In the genomic region with DNA sequence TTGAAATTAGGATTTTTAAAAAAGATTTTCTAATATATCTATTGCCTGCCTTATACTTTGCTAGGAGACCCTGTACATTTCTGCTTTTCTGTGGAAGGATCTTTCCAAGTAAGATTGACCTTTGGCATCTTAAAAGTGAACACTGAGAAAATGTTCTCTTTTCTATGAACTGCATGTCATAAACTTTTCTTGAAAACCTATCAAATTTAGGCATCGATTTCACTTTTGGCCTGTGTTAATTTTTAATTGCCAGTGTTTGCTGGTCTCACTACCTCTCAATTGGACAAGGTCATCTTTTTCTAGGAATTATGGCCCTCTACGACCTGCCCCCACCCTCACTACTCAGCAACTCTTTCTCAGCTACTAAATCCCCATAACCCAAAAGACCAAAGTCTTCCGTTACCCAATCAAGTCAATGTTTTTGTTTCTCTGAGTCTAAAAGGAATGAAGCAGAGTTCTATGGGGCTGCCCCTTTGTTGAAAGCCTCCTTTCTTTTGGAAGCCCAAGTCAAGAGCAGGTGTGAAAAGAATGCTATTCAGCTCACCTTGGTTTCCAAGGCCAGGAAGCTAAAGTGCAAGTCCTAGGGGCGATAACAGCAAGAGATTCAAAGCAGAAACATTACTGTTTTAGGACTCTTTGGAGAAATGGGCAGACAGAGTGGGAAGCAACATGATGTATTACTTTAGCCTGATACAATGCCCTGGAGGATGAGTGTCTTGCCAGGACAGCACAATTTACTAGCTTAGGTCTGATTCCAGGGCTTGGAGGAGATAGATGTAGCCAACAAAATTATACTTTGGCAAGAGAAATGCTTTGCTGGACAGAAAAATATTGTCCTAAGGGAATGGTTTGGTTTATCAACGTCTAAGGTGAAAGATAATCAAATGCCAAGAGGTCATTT, we compare ENCODE assay signal across 20 cellular contexts. TPM values are rescaled to one million over a fixed set of nuclear protein-coding genes. Genes with fewer than 3 reads are reported as not detected.
DNase-seq lines count a peak whose midpoint lies in the region; ATAC-seq, FAIRE-seq and TF ChIP-seq lines count a peak whose summit lies in the region.
"Had no signal": no experiment of that assay in that cellular context is flagged by ENCODE, and none has a peak within 500 bp of the region (broad histone marks: within the 10 kb centered on the region; RNA-seq: fewer than 3 reads in every experiment).

No MANE protein-coding gene starts in this region.

- H3K27me3 ChIP-seq in K562 (ENCODE audit: control insufficient read depth in 2 of 2, insufficient read depth in 2 of 2, low read length in 2 of 2) (no peaks in the 10 kb centered on the region), skeletal muscle tissue (ENCODE audit: control insufficient read depth in 3 of 3, insufficient read depth in 3 of 3, low read length in 3 of 3) (no peaks in the 10 kb centered on the region), endodermal cell (ENCODE audit: control insufficient read depth, insufficient read depth, low read length, poor library complexity, severe bottlenecking) (no peaks in the 10 kb centered on the region)
- H3K27me3 ChIP-seq: BLaER1 had no signal

- no peaks in the 10 kb centered on the region for H4K20me1 ChIP-seq in K562 (replicated peaks; ENCODE audit: control insufficient read depth, insufficient read depth, low read length)
- H4K20me1 ChIP-seq: BLaER1 had no signal

- H3K4me1 Mint-ChIP-seq in endodermal cell, result no peaks in the 10 kb centered on the region
- H3K4me1 Mint-ChIP-seq: CD4-positive, alpha-beta memory T cell had no signal

- no peak for TF ChIP-seq RAD21 in K562 (CRISPR knock-in tag; conservative IDR thresholded peaks at IDR 0.05 in 1 of 2, IDR thresholded peaks at IDR 0.05 in 1 of 2)

- FAIRE-seq in GM12891 (lab: Jason Lieb, UNC), result peak; percentile 5
- no peak for FAIRE-seq in K562 (lab: Jason Lieb, UNC)
- FAIRE-seq: A204.1 had no signal

- TF ChIP-seq EP300 in K562 (IDR thresholded peaks at IDR 0.05; ENCODE audit: low read length), result no peak; the same call in 1 of the 2 replicates

- H3K36me3 Mint-ChIP-seq in endodermal cell (ENCODE audit: low read depth), result no peaks in the 10 kb centered on the region
- H3K36me3 Mint-ChIP-seq: CD4-positive, alpha-beta memory T cell had no signal

- ATAC-seq in K562 (no peak), left lobe of liver (peak; percentile 81), esophagus mucosa (no peak)

- H3K27ac ChIP-seq in K562 (ENCODE audit: extremely low read depth, low read depth, low read length) (peak overlapping the region; percentile 70; the same call in 2 of the 3 replicates), skeletal muscle tissue (ENCODE audit: low read depth, low read length) (peak overlapping the region; percentile 29), endodermal cell (ENCODE audit: low read depth, low read length) (no peak overlapping the region)
- H3K27ac ChIP-seq: BLaER1 had no signal

- TF ChIP-seq POLR2A in GM12891 (IDR thresholded peaks at IDR 0.05; ENCODE audit: low read depth, low read length) (no peak), K562 (conservative IDR thresholded peaks at IDR 0.05) (no peak)

- CTCF ChIA-PET in K562 (lab: Yijun Ruan, JAX; ENCODE audit: low intra/inter-chr PET ratio), result interaction anchor here (1.1 kb wide), 1 partner anchor 9 kb away, joined by 3 read pairs; no protein-coding TSS in a partner anchor

- H3K27ac Mint-ChIP-seq in endodermal cell, result no peak overlapping the region
- H3K27ac Mint-ChIP-seq: CD4-positive, alpha-beta memory T cell had no signal

- POLR2A ChIA-PET in K562 (lab: Yijun Ruan, JAX), result no interaction called here

- no TSS peak for BruUV-seq in K562 (replicated peaks; lab: Mats Ljungman, UMichigan)

- DNase-seq in GM12891 (ENCODE audit: insufficient read length, low spot score) (no peak), K562 (ENCODE audit: extremely low read depth in 1 of 4, low spot score in 3 of 4) (peak in 1 of 4 experiments; percentile 32), left lobe of liver (ENCODE audit: low spot score) (peak; percentile 65), endodermal cell (no peak)
- no peak for DNase-seq in activated CD4-positive, alpha-beta T cell treated with anti-CD3 and anti-CD28 coated beads for 4 hours
- DNase-seq: CD4-positive, alpha-beta memory T cell; DMS153; GDM1; GM23248; HCEC 1CT; KG1; MV-4-11; NCI-H1694 treated with DMSO at 0.1 percent for 48 hours; NCI-H524; NCI-H82 had no signal

- no peaks in the 10 kb centered on the region for H3K9me1 ChIP-seq in K562 (ENCODE audit: control insufficient read depth, insufficient read depth, low read length)

- WGBS in K562 (ENCODE audit: insufficient coverage, low coverage, missing lambda C conversion rate), result 7% methylated on average over 5 of the region's 5 CpGs
- WGBS in endodermal cell (ENCODE audit: insufficient coverage in 1 of 2, insufficient read length in 1 of 2), 2 experiments, result 90% methylated on average over 2 to 5 of the region's 5 CpGs

- peak overlapping the region; percentile 44 for H2AFZ ChIP-seq in K562 (ENCODE audit: low read depth, low read length)
- H2AFZ ChIP-seq: GM23248 had no signal

- H3K9me3 ChIP-seq in K562 (replicated peaks; ENCODE audit: control insufficient read depth, insufficient read depth, low read depth, low read length), result no peaks in the 10 kb centered on the region
- H3K9me3 ChIP-seq in skeletal muscle tissue (ENCODE audit: control insufficient read depth in 3 of 3, low read length in 3 of 3), result no peaks in the 10 kb centered on the region
- H3K9me3 ChIP-seq in endodermal cell (ENCODE audit: control insufficient read depth, low read length), result no peaks in the 10 kb centered on the region
- H3K9me3 ChIP-seq: BLaER1 had no signal

- H3K4me2 ChIP-seq in K562 (ENCODE audit: insufficient read depth, low read length), result no peak overlapping the region
- H3K4me2 ChIP-seq: BLaER1 had no signal

- H3K4me1 ChIP-seq in K562 (replicated peaks in 1 of 2; ENCODE audit: control insufficient read depth in 2 of 2, insufficient read depth in 2 of 2, low read length in 2 of 2), result peaks cover 10 to 63% of the 10 kb centered on the region in 2 experiments
- peaks cover 26 to 34% (median 31%) of the 10 kb centered on the region in 3 donors for H3K4me1 ChIP-seq in skeletal muscle tissue (ENCODE audit: control insufficient read depth in 3 of 3, insufficient read depth in 3 of 3, low read length in 3 of 3)
- no peaks in the 10 kb centered on the region for H3K4me1 ChIP-seq in endodermal cell (ENCODE audit: control insufficient read depth, insufficient read depth, low read length)
- H3K4me1 ChIP-seq: BLaER1 had no signal

- intact Hi-C loops in K562 (cut with micrococcal nuclease), result loop anchor here (5.0 kb wide), 1 partner anchor 108 kb away; no protein-coding TSS in a partner anchor

- H3K9me3 Mint-ChIP-seq in endodermal cell, result no peaks in the 10 kb centered on the region

- H3K79me2 ChIP-seq in K562 (ENCODE audit: control insufficient read depth, insufficient read depth, low read length), result 0 out of 3 replicates have a peak, but pooled peaks cover 3% of the 10 kb centered on the region

- no peak overlapping the region for H3K4me3 Mint-ChIP-seq in endodermal cell
- H3K4me3 Mint-ChIP-seq: CD4-positive, alpha-beta memory T cell had no signal

- no peak overlapping the region for H3K4me3 ChIP-seq in K562
- H3K4me3 ChIP-seq in skeletal muscle tissue (ENCODE audit: low read length in 3 of 3), result peak overlapping the region in 1 of 3 donors; percentile 19
- H3K4me3 ChIP-seq in endodermal cell (ENCODE audit: low read length), result no peak overlapping the region
- H3K4me3 ChIP-seq: BLaER1, GM23248 had no signal

- no peak for TF ChIP-seq CTCF in K562 (IDR thresholded peaks at IDR 0.05 in 2 of 3, conservative IDR thresholded peaks at IDR 0.05 in 1 of 3; ENCODE audit: insufficient read depth in 2 of 3, low read depth in 1 of 3, low read length in 3 of 3)
- TF ChIP-seq CTCF in endodermal cell (conservative IDR thresholded peaks at IDR 0.05), result no peak

- no peak overlapping the region for H3K9ac ChIP-seq in K562 (ENCODE audit: insufficient read depth in 1 of 2, low read depth in 2 of 2, low read length in 2 of 2)
- no peak overlapping the region for H3K9ac ChIP-seq in skeletal muscle tissue (ENCODE audit: low read depth in 1 of 3, low read length in 3 of 3)
- no peak overlapping the region for H3K9ac ChIP-seq in endodermal cell (ENCODE audit: extremely low read depth, low read length, poor library complexity, severe bottlenecking)
- H3K9ac ChIP-seq: BLaER1, GM23248 had no signal

- in situ Hi-C loops in K562 (cut with MboI), result no loop called here

- H3K36me3 ChIP-seq in K562 (ENCODE audit: control insufficient read depth, insufficient read depth, low read length), result no peaks in the 10 kb centered on the region
- no peaks in the 10 kb centered on the region for H3K36me3 ChIP-seq in skeletal muscle tissue (ENCODE audit: control insufficient read depth in 3 of 3, insufficient read depth in 3 of 3, low read length in 3 of 3)
- H3K36me3 ChIP-seq in endodermal cell (ENCODE audit: control insufficient read depth, insufficient read depth, low read length), result no peaks in the 10 kb centered on the region
- H3K36me3 ChIP-seq: BLaER1 had no signal

- H3K27me3 Mint-ChIP-seq in endodermal cell (ENCODE audit: insufficient read depth), result no peaks in the 10 kb centered on the region

TF ChIP-seq in GM12891, 5 proteins besides CTCF, POLR2A, EP300 and RAD21 (continues in another document):
- TF ChIP-seq POU2F2 (IDR thresholded peaks at IDR 0.05; ENCODE audit: low read depth, low read length), result no peak

RNA-seq across cellular contexts. Expression of a gene that starts 55.0 kb away (rescaled TPM):
- 47.5 TPM for polyA plus RNA-seq in GM12891 (2012; ENCODE audit: low read depth, missing spikeins)
- 13.0 and 14.3 TPM in 2 replicates for total RNA-seq in K562 (2011; cell fraction: chromatin; rRNA removed; ENCODE audit: low replicate concordance)
- 2.6 and 6.8 TPM in 2 replicates for total RNA-seq in K562 (2011; cell fraction: nucleolus; rRNA removed)
- 9.0 and 10.3 TPM in 2 replicates for total RNA-seq in K562 (2011; cell fraction: nucleoplasm; rRNA removed)
- total RNA-seq in K562 (2014; rRNA removed), result 2.8 and 4.5 TPM in 2 replicates
- 4.0 and 6.5 TPM in 2 replicates for total RNA-seq in K562 (2014; rRNA removed; fragmentation: Illumina TruSeq; extraction: Trizol)
- total RNA-seq in K562 (2015; rRNA removed; fragmentation: Illumina TruSeq; extraction: Trizol), result 11.5 and 11.6 TPM in 2 replicates
- total RNA-seq in K562 (2021), result 5.5 and 5.9 TPM in 2 replicates
- polyA plus RNA-seq in K562 (2011; rRNA removed), result 3.7 and 4.4 TPM in 2 replicates
- 4.6 and 7.0 TPM in 2 replicates for polyA plus RNA-seq in K562 (2011; cell fraction: cytosol; rRNA removed)
- 0.87 and 3.0 TPM in 2 replicates for polyA plus RNA-seq in K562 (2011; cell fraction: nucleus; rRNA removed)
- polyA plus RNA-seq in K562 (2012), result 7.3 and 18.9 TPM in 2 replicates
- 4.2 and 5.5 TPM in 2 replicates for polyA plus RNA-seq in K562 (2014; fragmentation: Illumina TruSeq; extraction: Trizol)
- 10 to 100 TPM in 1 of 2 experiments, 1 to 10 TPM in 1; 8.3 to 13.9 TPM for polyA plus RNA-seq in K562 (2014; fragmentation: Nextera tagmentation; extraction: Ambion mirVana)
- 4.1 and 7.1 TPM in 2 replicates for polyA plus RNA-seq in K562 (2014; rRNA removed)
- polyA minus RNA-seq in K562 (2011; rRNA and poly(A)+ RNA removed), result 4.9 and 5.4 TPM in 2 replicates
- polyA minus RNA-seq in K562 (2011; cell fraction: cytosol; rRNA and poly(A)+ RNA removed), result 0.73 and 1.2 TPM in 2 replicates
- polyA minus RNA-seq in K562 (2011; cell fraction: nucleus; rRNA and poly(A)+ RNA removed), result 2.2 and 2.4 TPM in 2 replicates
- total RNA-seq in left lobe of liver, result 37.3 TPM
- total RNA-seq in skeletal muscle tissue, result 12.5 TPM
- 1.5 TPM for total RNA-seq in esophagus mucosa
- total RNA-seq in endodermal cell, result not detected
- 0.82 TPM for polyA plus RNA-seq in endodermal cell (2013, experiment 1 of 2)
- 0.50 TPM for polyA plus RNA-seq in endodermal cell (2013, experiment 2 of 2)
- total RNA-seq: CD4-positive, alpha-beta memory T cell; Daoy had no signal
- polyA plus RNA-seq: CD4-positive, alpha-beta memory T cell had no signal
